In the genomic region with DNA sequence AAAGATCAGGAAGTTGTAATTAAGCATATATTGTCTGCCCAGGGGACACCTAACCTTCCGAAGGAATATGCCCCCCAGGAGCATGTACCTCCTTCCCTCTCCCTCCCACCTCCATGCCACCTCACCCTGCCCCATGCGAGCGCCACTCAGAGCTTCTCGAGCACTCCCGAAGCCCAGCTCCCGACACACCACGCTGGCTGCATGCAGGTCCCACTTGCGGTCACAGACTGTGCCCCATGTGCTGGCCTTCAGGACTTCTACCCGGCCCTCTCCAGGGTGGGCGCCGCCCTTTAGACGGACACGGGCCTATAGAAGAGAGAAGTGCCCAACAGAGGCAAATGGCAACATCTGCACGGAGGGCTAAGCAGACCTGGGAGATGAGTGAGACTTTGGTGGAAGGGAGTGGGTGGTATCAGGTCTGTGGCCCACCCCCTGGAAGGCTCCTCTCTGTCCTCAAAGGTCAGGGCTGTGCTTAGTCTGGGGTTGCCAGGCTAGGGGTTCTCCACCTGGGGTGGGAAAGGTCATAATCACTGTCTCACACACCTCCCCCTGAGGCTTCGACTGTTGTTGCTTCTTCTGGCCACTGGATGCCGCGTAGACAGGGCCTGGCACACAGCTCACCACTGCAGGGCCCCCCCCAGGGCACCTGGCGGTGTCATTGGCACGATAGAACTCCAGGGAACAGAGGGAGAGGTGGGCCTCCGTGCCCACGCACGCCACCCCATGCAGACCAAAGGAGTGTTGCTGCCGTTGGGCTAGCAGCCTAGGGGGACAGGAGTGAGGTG, we compare ENCODE assay signal across 1 cellular context.
A peak's percentile ranks its signal among the peaks of the same experiment; 100 is the strongest.
TF ChIP-seq lines count a peak whose summit lies in the region.

No MANE protein-coding gene starts in this region.

TF ChIP-seq in K562, 482 proteins besides CTCF, POLR2A, EP300 and RAD21:
- peak; percentile 56 for TF ChIP-seq POLR2G (IDR thresholded peaks at IDR 0.05; ENCODE audit: low read depth, low read length)
- TF ChIP-seq ATF7 (IDR thresholded peaks at IDR 0.05), result no peak
